In the genomic region with DNA sequence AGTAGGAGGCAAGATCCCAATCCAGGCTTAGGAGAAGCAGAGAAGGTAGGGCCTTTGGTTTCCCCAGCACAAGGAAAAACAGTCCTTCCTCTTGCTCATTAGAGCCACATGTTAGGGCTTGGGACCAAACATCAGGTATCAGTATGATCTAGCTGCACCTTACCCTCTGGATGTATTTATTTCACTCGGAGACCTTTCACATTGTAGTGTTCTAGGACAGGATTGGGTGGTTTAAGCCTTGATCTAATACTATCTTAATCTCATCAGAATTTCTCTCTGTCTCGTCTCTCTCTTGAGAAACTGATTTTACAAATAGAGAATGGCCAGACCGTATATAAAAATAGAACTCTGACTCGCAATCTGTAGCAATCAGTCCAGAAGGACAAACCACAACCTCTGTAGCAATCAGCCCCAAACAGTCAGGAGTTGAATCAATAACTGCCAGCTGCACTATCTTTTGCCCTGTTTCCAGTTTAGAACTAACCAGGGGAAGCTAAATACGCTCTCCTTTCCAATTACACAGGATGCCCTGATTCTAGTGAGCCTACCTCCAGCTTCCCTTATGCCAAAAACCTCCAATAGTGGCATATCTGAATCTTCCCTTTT, we compare ENCODE assay signal across 36 cellular contexts.
DNase-seq lines count a peak whose midpoint lies in the region; ATAC-seq, FAIRE-seq and TF ChIP-seq lines count a peak whose summit lies in the region.
"Had no signal": no experiment of that assay in that cellular context is flagged by ENCODE, and none has a peak within 500 bp of the region (broad histone marks: within the 10 kb centered on the region; RNA-seq: fewer than 3 reads in every experiment).

No MANE protein-coding gene starts in this region.

- no peak for DNase-seq in H9
- DNase-seq in NOMO-1 (lab: John Stamatoyannopoulos, UW; ENCODE audit: unreplicated experiment in 2 of 2): peak; percentile 87 to 94
- DNase-seq in adipocyte (ENCODE audit: low read depth): no peak
- DNase-seq in pancreas: no peak
- no peak for DNase-seq in NCI-H146 treated with DMSO at 0.1 percent for 48 hours (lab: John Stamatoyannopoulos, UW; ENCODE audit: unreplicated experiment)
- no peak for DNase-seq in WERI-Rb-1
- DNase-seq in Calu3: no peak
- DNase-seq: activated CD4-positive, alpha-beta T cell treated with anti-CD3 and anti-CD28 coated beads for 1 hour; activated CD8-positive, alpha-beta memory T cell treated with anti-CD3 and anti-CD28 coated beads for 24 hours; activated gamma-delta T cell treated with Interleukin-2 at 50 U/mL for 16 hours; activated naive CD8-positive, alpha-beta T cell treated with anti-CD3 and anti-CD28 coated beads, Interleukin-2, amount 50 U/mL, for 24 hours; activated T-cell treated with anti-CD3 and anti-CD28 coated beads, Interleukin-2, amount 50 U/mL, for 24 hours; body of pancreas; C1 segment of cervical spinal cord; effector memory CD4-positive, alpha-beta T cell; EL; erythroblast; foreskin melanocyte; hippocampal formation; immature natural killer cell; left ventricle myocardium superior; mucosa of descending colon; NCI-H1436 treated with DMSO at 0.1 percent for 48 hours; NCI-H524 treated with DMSO at 0.1 percent for 48 hours; ovary; right cardiac atrium; stimulated activated CD4-positive, alpha-beta T cell treated with anti-CD3 and anti-CD28 coated beads, Interleukin-4, amount 100 ng/mL, for 4 hours; stimulated activated naive CD4-positive, alpha-beta T cell treated with Interleukin-2 at 50 U/mL for 16 hours had no signal

- no peak for TF ChIP-seq CTCF in H9 (conservative IDR thresholded peaks at IDR 0.05)
- no peak for TF ChIP-seq CTCF in pancreas (IDR thresholded peaks at IDR 0.05)
- TF ChIP-seq CTCF in WERI-Rb-1 (IDR thresholded peaks at IDR 0.05; ENCODE audit: low read depth, low read length): no peak
- TF ChIP-seq CTCF in Calu3 (IDR thresholded peaks at IDR 0.05; ENCODE audit: unreplicated experiment): no peak

- intact Hi-C loops in pancreas (cut with DNase I) (no loop called here), Calu3 (cut with micrococcal nuclease; ENCODE audit: unreplicated experiment) (no loop called here)

- H3T11ph ChIP-seq in H9 (ENCODE audit: low read length): no peak overlapping the region

- no CpG with 5 or more reads among the region's 5 CpGs for WGBS in H9 (ENCODE audit: extremely low coverage, insufficient read length, low lambda C conversion rate)
- 23 to 30% methylated on average over 5 of the region's 5 CpGs for WGBS in pancreas, 2 donors

- H3K27ac Mint-ChIP-seq in H9 (no peak overlapping the region), Calu3 (ENCODE audit: unreplicated experiment) (no peak overlapping the region)
- H3K27ac Mint-ChIP-seq: activated naive CD8-positive, alpha-beta T cell treated with anti-CD3 and anti-CD28 coated beads, Interleukin-2, amount 50 U/mL, for 24 hours; activated T-cell treated with anti-CD3 and anti-CD28 coated beads, Interleukin-2, amount 50 U/mL, for 24 hours; IgD-negative memory B cell; immature natural killer cell; nephron had no signal

- H3K4me3 Mint-ChIP-seq in H9 (no peak overlapping the region), Calu3 (ENCODE audit: low read depth, unreplicated experiment) (no peak overlapping the region)
- H3K4me3 Mint-ChIP-seq: activated naive CD8-positive, alpha-beta T cell treated with anti-CD3 and anti-CD28 coated beads, Interleukin-2, amount 50 U/mL, for 24 hours; activated T-cell treated with anti-CD3 and anti-CD28 coated beads, Interleukin-2, amount 50 U/mL, for 24 hours; immature natural killer cell; nephron had no signal

- no peak overlapping the region for H3K18ac ChIP-seq in H9 (ENCODE audit: insufficient read length, low read depth, low read length)

- H3K36me3 Mint-ChIP-seq in H9 (ENCODE audit: insufficient read depth in 1 of 3, low read depth in 3 of 3) (peaks cover 5 to 14% (median 6%) of the 10 kb centered on the region in 3 experiments), Calu3 (ENCODE audit: insufficient read depth, unreplicated experiment) (no peaks in the 10 kb centered on the region)

- H3K9me3 Mint-ChIP-seq in H9 (peaks cover 15% of the 10 kb centered on the region in 2 experiments), Calu3 (ENCODE audit: low read depth, unreplicated experiment) (peaks cover 3% of the 10 kb centered on the region)
- H3K9me3 Mint-ChIP-seq: activated naive CD8-positive, alpha-beta T cell treated with anti-CD3 and anti-CD28 coated beads, Interleukin-2, amount 50 U/mL, for 24 hours; activated T-cell treated with anti-CD3 and anti-CD28 coated beads, Interleukin-2, amount 50 U/mL, for 24 hours had no signal

- H3K9me3 ChIP-seq in H9 (ENCODE audit: control insufficient read depth, low read depth, low read length): no peaks in the 10 kb centered on the region
- no peaks in the 10 kb centered on the region for H3K9me3 ChIP-seq in adipocyte (ENCODE audit: control insufficient read depth, low read length)
- H3K9me3 ChIP-seq in pancreas: no peaks in the 10 kb centered on the region
- peaks cover 7% of the 10 kb centered on the region for H3K9me3 ChIP-seq in WERI-Rb-1 (ENCODE audit: severe bottlenecking)
- H3K9me3 ChIP-seq: body of pancreas, mucosa of descending colon, ovary, thoracic aorta had no signal

- no peak overlapping the region for H3K56ac ChIP-seq in H9 (ENCODE audit: insufficient read length, low read depth, low read length)

- no peak overlapping the region for H3K4me2 ChIP-seq in H9 (ENCODE audit: insufficient read depth, insufficient read length, low read length)

- no peak overlapping the region for H3K4ac ChIP-seq in H9 (ENCODE audit: low read depth, low read length)

- no peak overlapping the region for H4K91ac ChIP-seq in H9 (ENCODE audit: insufficient read length, low read depth, low read length)

- H3K27ac ChIP-seq in H9 (ENCODE audit: insufficient read length, low read depth, low read length) (no peak overlapping the region), pancreas (no peak overlapping the region), WERI-Rb-1 (no peak overlapping the region)
- H3K27ac ChIP-seq: body of pancreas, ovary, thoracic aorta had no signal

- no peaks in the 10 kb centered on the region for H3K23me2 ChIP-seq in H9 (ENCODE audit: insufficient read length, low read depth, low read length, poor library complexity, severe bottlenecking)

- no peak overlapping the region for H2AK5ac ChIP-seq in H9 (ENCODE audit: insufficient read length, low read length)

- H3K4me1 ChIP-seq in H9 (ENCODE audit: insufficient read depth, low read length) (no peaks in the 10 kb centered on the region), adipocyte (ENCODE audit: control insufficient read depth, insufficient read depth, low read length) (peaks cover 19% of the 10 kb centered on the region), pancreas (no peaks in the 10 kb centered on the region)

- no peak overlapping the region for H3K14ac ChIP-seq in H9 (ENCODE audit: insufficient read depth, low read length)

- no peaks in the 10 kb centered on the region for H4K20me1 ChIP-seq in H9 (ENCODE audit: control insufficient read depth, insufficient read depth, insufficient read length)

- no peak for FAIRE-seq in pancreas (lab: Jason Lieb, UNC)
- FAIRE-seq: D721Med, TTC549 had no signal

- no peak overlapping the region for H2AFZ ChIP-seq in H9 (ENCODE audit: low read length)

- H3K4me1 Mint-ChIP-seq in H9: peaks cover 9 to 13% of the 10 kb centered on the region in 2 experiments
- H3K4me1 Mint-ChIP-seq in Calu3 (ENCODE audit: low read depth, unreplicated experiment): no peaks in the 10 kb centered on the region
- H3K4me1 Mint-ChIP-seq: activated naive CD8-positive, alpha-beta T cell treated with anti-CD3 and anti-CD28 coated beads, Interleukin-2, amount 50 U/mL, for 24 hours; IgD-negative memory B cell; immature natural killer cell had no signal

- H2BK12ac ChIP-seq in H9 (ENCODE audit: insufficient read length, low read depth, low read length): no peak overlapping the region

- H2BK5ac ChIP-seq in H9 (ENCODE audit: insufficient read length, low read length): no peak overlapping the region

- H3K23ac ChIP-seq in H9 (ENCODE audit: insufficient read length, low read depth, low read length): no peak overlapping the region

- CTCF ChIA-PET in Calu3 (lab: Charles Lee): no interaction called here

- H2BK120ac ChIP-seq in H9 (ENCODE audit: low read depth, low read length, poor library complexity, severe bottlenecking): no peak overlapping the region

- BruUV-seq in Calu3 (replicated peaks; lab: Mats Ljungman, UMichigan): no TSS peak

- H3K4me3 ChIP-seq in adipocyte (ENCODE audit: low read length): peak overlapping the region; percentile 46
- no peak overlapping the region for H3K4me3 ChIP-seq in pancreas
- H3K4me3 ChIP-seq in WERI-Rb-1 (ENCODE audit: low read depth, low read length): no peak overlapping the region
- H3K4me3 ChIP-seq: body of pancreas, mucosa of descending colon, ovary, thoracic aorta had no signal

- H3K79me1 ChIP-seq in H9 (ENCODE audit: insufficient read depth, low read depth, low read length, poor library complexity, severe bottlenecking): no peaks in the 10 kb centered on the region

- H3K27me3 Mint-ChIP-seq in H9 (ENCODE audit: low read depth) (no peaks in the 10 kb centered on the region), Calu3 (ENCODE audit: unreplicated experiment) (no peaks in the 10 kb centered on the region)
- H3K27me3 Mint-ChIP-seq: activated naive CD8-positive, alpha-beta T cell treated with anti-CD3 and anti-CD28 coated beads, Interleukin-2, amount 50 U/mL, for 24 hours; activated T-cell treated with anti-CD3 and anti-CD28 coated beads, Interleukin-2, amount 50 U/mL, for 24 hours; IgD-negative memory B cell had no signal

- no peak overlapping the region for H4K5ac ChIP-seq in H9 (ENCODE audit: insufficient read length, low read depth, low read length)

- no peaks in the 10 kb centered on the region for H3K27me3 ChIP-seq in H9 (ENCODE audit: insufficient read depth, low read length)
- peaks cover 7% of the 10 kb centered on the region for H3K27me3 ChIP-seq in adipocyte (replicated peaks; ENCODE audit: control insufficient read depth, insufficient read depth, low read length)
- no peaks in the 10 kb centered on the region for H3K27me3 ChIP-seq in pancreas
- no peaks in the 10 kb centered on the region for H3K27me3 ChIP-seq in WERI-Rb-1 (ENCODE audit: insufficient read depth, low read depth, severe bottlenecking)
- H3K27me3 ChIP-seq: body of pancreas, ovary had no signal

- H2BK15ac ChIP-seq in H9 (ENCODE audit: low read depth, low read length): peak overlapping the region; percentile 83; the same call in 1 of the 2 replicates

- no peak overlapping the region for H4K8ac ChIP-seq in H9 (replicated peaks; ENCODE audit: insufficient read length, low read depth, low read length)

- no peak overlapping the region for H2BK20ac ChIP-seq in H9 (ENCODE audit: low read depth, low read length, poor library complexity, severe bottlenecking)

- H3K9ac ChIP-seq in H9 (ENCODE audit: extremely low read depth, insufficient read length, low read length) (no peak overlapping the region), adipocyte (ENCODE audit: low read length) (no peak overlapping the region)

- ATAC-seq in pancreas: peak in 3 of 4 donors; percentile 25 to 66 (median 44)
- ATAC-seq in HG03378 (IDR thresholded peaks at IDR 0.05; ENCODE audit: unreplicated experiment): no peak
- ATAC-seq: activated naive CD8-positive, alpha-beta T cell treated with anti-CD3 and anti-CD28 coated beads, Interleukin-2, amount 50 U/mL, for 24 hours; body of pancreas; HCT116; left ventricle myocardium superior; right cardiac atrium; Right ventricle myocardium inferior had no signal

- no peaks in the 10 kb centered on the region for H3K79me2 ChIP-seq in H9 (ENCODE audit: insufficient read depth, low read length)

- no peaks in the 10 kb centered on the region for H3K36me3 ChIP-seq in adipocyte (ENCODE audit: control insufficient read depth, insufficient read depth, low read length, severe bottlenecking)
- H3K36me3 ChIP-seq in pancreas: no peaks in the 10 kb centered on the region
- H3K36me3 ChIP-seq in WERI-Rb-1: no peaks in the 10 kb centered on the region
- H3K36me3 ChIP-seq: ovary, thoracic aorta had no signal

Comparison
In these comparisons a context has a peak if more than half of its experiments do, and no peak if none do; other contexts are left out.
1. DNase-seq: peak in NOMO-1 (2 of 2); none in H9 (single experiment), adipocyte (single experiment), pancreas (0 of 6), NCI-H146 treated with DMSO at 0.1 percent for 48 hours (single experiment), WERI-Rb-1 (single experiment) and Calu3 (single experiment).